30 cellular contexts compared by ENCODE assay signal in genomic region chr3:126512026-126512425, GRCh38. TPM values are rescaled to one million over a fixed set of nuclear protein-coding genes. Genes with fewer than 3 reads are reported as not detected.
A peak's percentile ranks its signal among the peaks of the same experiment; 100 is the strongest.
DNase-seq lines count a peak whose midpoint lies in the region; ATAC-seq and TF ChIP-seq lines count a peak whose summit lies in the region.
"Had no signal": no experiment of that assay in that cellular context is flagged by ENCODE, and none has a peak within 500 bp of the region (broad histone marks: within the 10 kb centered on the region; RNA-seq: fewer than 3 reads in every experiment).

No MANE protein-coding gene starts in this region.

- intact Hi-C loops in Right ventricle myocardium superior (cut with DNase I) = no loop called here
- intact Hi-C loops in left ventricle myocardium inferior (cut with micrococcal nuclease) = no loop called here
- intact Hi-C loops in aorta (cut with DNase I) = no loop called here

- H3K9me3 Mint-ChIP-seq in chondrocyte (ENCODE audit: low read depth) = no peaks in the 10 kb centered on the region
- H3K9me3 Mint-ChIP-seq in activated CD4-positive, alpha-beta T cell treated with anti-CD3 and anti-CD28 coated beads, Interleukin-2, amount 10 ng/mL, durations not matched to agents 7 days and 5 days = no peaks in the 10 kb centered on the region
- H3K9me3 Mint-ChIP-seq: activated T-helper 2 cell treated with anti-CD3 and anti-CD28 coated beads, Interferon-gamma antibody, Interleukin-2, Interleukin-4, amounts not matched to agents 10 μg/mL and 5 μg/mL and 100 μg/mL, durations not matched to agents 14 hours and 24 hours and 36 hours; CD8-positive, alpha-beta T cell had no signal

- ATAC-seq in Right ventricle myocardium superior (ENCODE audit: poor library complexity) (peak; percentile 29), aorta (ENCODE audit: low FRiP score) (no peak), HG02973 (IDR thresholded peaks at IDR 0.05; ENCODE audit: unreplicated experiment) (no peak)
- ATAC-seq: A549; body of pancreas; CD8-positive, alpha-beta T cell had no signal

- DNase-seq in Right ventricle myocardium superior (peak; percentile 18), left ventricle myocardium inferior (no peak), chondrocyte (ENCODE audit: low spot score) (peak; percentile 54), medulla oblongata (ENCODE audit: extremely low spot score) (peak; percentile 43), aorta (peak; percentile 13 to 50), NCI-H2107 (lab: John Stamatoyannopoulos, UW) (no peak)
- no peak for DNase-seq in activated CD4-positive, alpha-beta T cell treated with anti-CD3 and anti-CD28 coated beads, Interleukin-2, amount 10 ng/mL, durations not matched to agents 7 days and 5 days
- DNase-seq: activated CD4-positive, alpha-beta T cell treated with anti-CD3 and anti-CD28 coated beads, Interleukin-2, amount 50 U/mL, for 48 hours; activated CD4-positive, CD25-positive, alpha-beta regulatory T cell; AML-193; body of pancreas; CD8-positive, alpha-beta T cell; islet precursor cell; NCI-H1092 treated with DMSO at 0.1 percent for 48 hours; NCI-H187; NCI-H524 treated with DMSO at 0.1 percent for 48 hours; NK-92 treated with Interleukin-12 subunit alpha and Interleukin-12 subunit beta, amount 100 ng/mL, for 24 hours; PC-9; stimulated activated naive CD4-positive, alpha-beta T cell treated with Interleukin-2 at 50 U/mL for 16 hours had no signal

- H3K27ac Mint-ChIP-seq in chondrocyte (ENCODE audit: unreplicated experiment) = no peak overlapping the region
- no peak overlapping the region for H3K27ac Mint-ChIP-seq in activated CD4-positive, alpha-beta T cell treated with anti-CD3 and anti-CD28 coated beads, Interleukin-2, amount 10 ng/mL, durations not matched to agents 7 days and 5 days
- H3K27ac Mint-ChIP-seq: activated T-helper 2 cell treated with anti-CD3 and anti-CD28 coated beads, Interferon-gamma antibody, Interleukin-2, Interleukin-4, amounts not matched to agents 10 μg/mL and 5 μg/mL and 100 μg/mL, durations not matched to agents 14 hours and 24 hours and 36 hours; CD8-positive, alpha-beta T cell had no signal

- H3K4me3 Mint-ChIP-seq in chondrocyte (ENCODE audit: unreplicated experiment) = no peak overlapping the region
- H3K4me3 Mint-ChIP-seq in activated CD4-positive, alpha-beta T cell treated with anti-CD3 and anti-CD28 coated beads, Interleukin-2, amount 10 ng/mL, durations not matched to agents 7 days and 5 days = no peak overlapping the region
- H3K4me3 Mint-ChIP-seq: CD8-positive, alpha-beta T cell had no signal

- TF ChIP-seq CTCF in left ventricle myocardium inferior (IDR thresholded peaks at IDR 0.05; ENCODE audit: borderline replicate concordance) (no peak), chondrocyte (IDR thresholded peaks at IDR 0.05) (no peak)

- H3K9me3 ChIP-seq in left ventricle myocardium inferior (replicated peaks) = no peaks in the 10 kb centered on the region
- no peaks in the 10 kb centered on the region for H3K9me3 ChIP-seq in aorta (ENCODE audit: control insufficient read depth, low read length)
- H3K9me3 ChIP-seq: A549, body of pancreas had no signal

- CTCF ChIA-PET in activated CD4-positive, alpha-beta T cell treated with anti-CD3 and anti-CD28 coated beads, Interleukin-2, amount 10 ng/mL, durations not matched to agents 7 days and 5 days (lab: Charles Lee) = interaction anchor here (0.9 to 1.1 kb wide), 2 partner anchors 15 to 32 kb away, joined by 3 read pairs; no protein-coding TSS in a partner anchor

- no peaks in the 10 kb centered on the region for H3K36me3 ChIP-seq in left ventricle myocardium inferior
- no peaks in the 10 kb centered on the region for H3K36me3 ChIP-seq in aorta (ENCODE audit: control insufficient read depth in 1 of 2, insufficient read depth in 2 of 2, low read length in 1 of 2)

- H3K4me1 ChIP-seq in left ventricle myocardium inferior = peaks cover 9% of the 10 kb centered on the region
- no peaks in the 10 kb centered on the region for H3K4me1 ChIP-seq in aorta (ENCODE audit: control insufficient read depth in 1 of 2, insufficient read depth in 2 of 2, low read length in 2 of 2)
- H3K4me1 ChIP-seq: A549, body of pancreas, parathyroid adenoma had no signal

- H3K27ac ChIP-seq in left ventricle myocardium inferior (replicated peaks) = no peak overlapping the region
- no peak overlapping the region for H3K27ac ChIP-seq in aorta (ENCODE audit: low read depth in 1 of 2, low read length in 2 of 2)
- H3K27ac ChIP-seq: A549, body of pancreas, parathyroid adenoma, PC-9 had no signal

- peaks cover 8% of the 10 kb centered on the region for H3K27me3 Mint-ChIP-seq in chondrocyte (ENCODE audit: low read depth)
- H3K27me3 Mint-ChIP-seq in activated CD4-positive, alpha-beta T cell treated with anti-CD3 and anti-CD28 coated beads, Interleukin-2, amount 10 ng/mL, durations not matched to agents 7 days and 5 days = no peaks in the 10 kb centered on the region

- no peaks in the 10 kb centered on the region for H3K36me3 Mint-ChIP-seq in chondrocyte (ENCODE audit: low read depth)
- H3K36me3 Mint-ChIP-seq in activated CD4-positive, alpha-beta T cell treated with anti-CD3 and anti-CD28 coated beads, Interleukin-2, amount 10 ng/mL, durations not matched to agents 7 days and 5 days (ENCODE audit: low read depth) = no peaks in the 10 kb centered on the region
- H3K36me3 Mint-ChIP-seq: CD8-positive, alpha-beta T cell had no signal

- no peaks in the 10 kb centered on the region for H3K4me1 Mint-ChIP-seq in chondrocyte (ENCODE audit: low read depth)
- no peaks in the 10 kb centered on the region for H3K4me1 Mint-ChIP-seq in activated CD4-positive, alpha-beta T cell treated with anti-CD3 and anti-CD28 coated beads, Interleukin-2, amount 10 ng/mL, durations not matched to agents 7 days and 5 days

- POLR2A ChIA-PET in activated CD4-positive, alpha-beta T cell treated with anti-CD3 and anti-CD28 coated beads, Interleukin-2, amount 10 ng/mL, durations not matched to agents 7 days and 5 days (lab: Charles Lee) = no interaction called here

- WGBS in aorta, 2 donors = 65 to 66% methylated on average over 7 of the region's 7 CpGs

- no peak overlapping the region for H3K4me3 ChIP-seq in left ventricle myocardium inferior
- no peak overlapping the region for H3K4me3 ChIP-seq in aorta (ENCODE audit: low read length in 2 of 2)
- H3K4me3 ChIP-seq: A549, body of pancreas, PC-9 had no signal

- H3K27me3 ChIP-seq in left ventricle myocardium inferior (ENCODE audit: low read depth) (peaks cover 3% of the 10 kb centered on the region), aorta (ENCODE audit: control insufficient read depth in 1 of 2, insufficient read depth in 2 of 2, low read length in 1 of 2) (no peaks in the 10 kb centered on the region)
- H3K27me3 ChIP-seq: body of pancreas had no signal

RNA-seq across cellular contexts. Expression of gene UROC1, which starts 5.5 kb away (rescaled TPM):
- total RNA-seq in Right ventricle myocardium superior (not detected), left ventricle myocardium inferior (not detected), chondrocyte (0.15 TPM in 1 of 3 replicates, not detected in the others), aorta (not detected)
- not detected for polyA plus RNA-seq in aorta
- total RNA-seq in activated CD4-positive, alpha-beta T cell treated with anti-CD3 and anti-CD28 coated beads, Interleukin-2, amount 10 ng/mL, durations not matched to agents 7 days and 5 days = not detected
- total RNA-seq: activated T-helper 2 cell treated with anti-CD3 and anti-CD28 coated beads, Interferon-gamma antibody, Interleukin-2, Interleukin-4, amounts not matched to agents 10 μg/mL and 5 μg/mL and 100 μg/mL, durations not matched to agents 14 hours and 24 hours and 36 hours; body of pancreas; CD8-positive, alpha-beta T cell; endothelial cell of umbilical vein; glomerular endothelial cell; HT-29; lung microvascular endothelial cell; PC-9; T-helper 1 cell treated with Interleukin-12 subunit alpha and Interleukin-12 subunit beta and Interleukin-4 antibody, amounts not matched to agents 30 ng/mL and 1 ng/mL, for 36 hours; temporal lobe had no signal
- polyA plus RNA-seq: A549, endothelial cell of umbilical vein, neural cell had no signal

RNA-seq across cellular contexts. Expression of gene CHST13, which starts 11.9 kb away (rescaled TPM):
- 0.11 TPM for total RNA-seq in Right ventricle myocardium superior
- total RNA-seq in left ventricle myocardium inferior = 0.11 TPM
- not detected in 3 replicates for total RNA-seq in chondrocyte
- under 1 TPM; 0.33 to 0.55 TPM for total RNA-seq in aorta
- not detected for polyA plus RNA-seq in aorta
- not detected for total RNA-seq in activated CD4-positive, alpha-beta T cell treated with anti-CD3 and anti-CD28 coated beads, Interleukin-2, amount 10 ng/mL, durations not matched to agents 7 days and 5 days
- total RNA-seq: activated T-helper 2 cell treated with anti-CD3 and anti-CD28 coated beads, Interferon-gamma antibody, Interleukin-2, Interleukin-4, amounts not matched to agents 10 μg/mL and 5 μg/mL and 100 μg/mL, durations not matched to agents 14 hours and 24 hours and 36 hours; CD8-positive, alpha-beta T cell; endothelial cell of umbilical vein; glomerular endothelial cell; lung microvascular endothelial cell; T-helper 1 cell treated with Interleukin-12 subunit alpha and Interleukin-12 subunit beta and Interleukin-4 antibody, amounts not matched to agents 30 ng/mL and 1 ng/mL, for 36 hours; temporal lobe had no signal
- polyA plus RNA-seq: neural cell had no signal

RNA-seq across cellular contexts. Expression of gene ZXDC, which starts 36.3 kb away (rescaled TPM):
- total RNA-seq in Right ventricle myocardium superior (16.1 TPM), left ventricle myocardium inferior (15.6 TPM), chondrocyte (26.3 to 29.7 TPM (median 26.6 TPM) in 3 replicates), aorta (10 to 100 TPM; 35.7 to 37.5 TPM)
- polyA plus RNA-seq in aorta = 10 to 100 TPM in 1 of 2 donors, 1 to 10 TPM in 1; 4.4 to 15.9 TPM
- total RNA-seq in activated CD4-positive, alpha-beta T cell treated with anti-CD3 and anti-CD28 coated beads, Interleukin-2, amount 10 ng/mL, durations not matched to agents 7 days and 5 days = 10 to 100 TPM; 27.8 to 28.2 TPM

RNA-seq across cellular contexts. Expression of gene C3orf22, which starts 46.7 kb away (rescaled TPM):
- total RNA-seq in Right ventricle myocardium superior = not detected
- total RNA-seq in left ventricle myocardium inferior = not detected
- total RNA-seq in chondrocyte = not detected in 3 replicates
- not detected for total RNA-seq in aorta
- not detected for polyA plus RNA-seq in aorta
- total RNA-seq in activated CD4-positive, alpha-beta T cell treated with anti-CD3 and anti-CD28 coated beads, Interleukin-2, amount 10 ng/mL, durations not matched to agents 7 days and 5 days = not detected
- total RNA-seq: activated T-helper 2 cell treated with anti-CD3 and anti-CD28 coated beads, Interferon-gamma antibody, Interleukin-2, Interleukin-4, amounts not matched to agents 10 μg/mL and 5 μg/mL and 100 μg/mL, durations not matched to agents 14 hours and 24 hours and 36 hours; body of pancreas; CD8-positive, alpha-beta T cell; endothelial cell of umbilical vein; glomerular endothelial cell; HT-29; lung microvascular endothelial cell; PC-9; T-helper 1 cell treated with Interleukin-12 subunit alpha and Interleukin-12 subunit beta and Interleukin-4 antibody, amounts not matched to agents 30 ng/mL and 1 ng/mL, for 36 hours; temporal lobe had no signal
- polyA plus RNA-seq: A549, endothelial cell of umbilical vein, neural cell had no signal

Comparison
In these comparisons a context has a peak if more than half of its experiments do, and no peak if none do; other contexts are left out.
1. DNase-seq: peak in Right ventricle myocardium superior (single experiment), chondrocyte (single experiment), medulla oblongata (single experiment) and aorta (2 of 2); none in left ventricle myocardium inferior (single experiment), NCI-H2107 (single experiment) and activated CD4-positive, alpha-beta T cell treated with anti-CD3 and anti-CD28 coated beads, Interleukin-2, amount 10 ng/mL, durations not matched to agents 7 days and 5 days (single experiment).